Comparison of ENCODE assay signal across 26 cellular contexts in the genomic region with DNA sequence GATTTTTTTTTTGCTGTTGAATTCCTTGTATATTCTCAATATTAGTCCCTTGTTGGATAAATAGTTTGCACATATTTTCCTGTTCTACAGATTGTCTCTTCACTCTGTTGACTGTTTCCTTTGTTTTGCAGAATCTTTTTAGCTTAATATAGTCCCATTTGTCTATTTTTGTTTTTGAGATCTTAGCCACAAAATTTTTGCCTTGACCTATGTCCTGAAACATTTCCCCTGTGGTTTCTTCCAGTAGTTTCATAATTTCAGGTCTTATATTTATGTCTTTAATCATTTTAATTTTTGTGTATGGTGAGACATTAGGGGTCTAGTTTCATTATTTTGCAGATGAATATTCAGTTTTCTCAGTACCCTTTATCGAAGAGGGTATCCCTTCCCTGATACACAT.
"Had no signal": no experiment of that assay in that cellular context is flagged by ENCODE, and none has a peak within 500 bp of the region (broad histone marks: within the 10 kb centered on the region; RNA-seq: fewer than 3 reads in every experiment).

No MANE protein-coding gene starts in this region.

- H3K4me1 ChIP-seq: esophagus squamous epithelium, gastrocnemius medialis, left lung, psoas muscle, stomach, thyroid gland had no signal

- H3K9me3 ChIP-seq: gastrocnemius medialis, ovary, thyroid gland had no signal

- ATAC-seq: effector memory CD8-positive, alpha-beta T cell; gastrocnemius medialis; left cardiac atrium; left lung; naive thymus-derived CD8-positive, alpha-beta T cell; psoas muscle; right cardiac atrium had no signal

- H3K27me3 Mint-ChIP-seq: effector memory CD8-positive, alpha-beta T cell; naive thymus-derived CD8-positive, alpha-beta T cell had no signal

- H3K27ac ChIP-seq: esophagus squamous epithelium, gastrocnemius medialis, left lung, ovary, psoas muscle, stomach, thyroid gland had no signal

- H3K27me3 ChIP-seq: esophagus squamous epithelium, gastrocnemius medialis, left lung, ovary, stomach, thyroid gland had no signal

- H3K36me3 ChIP-seq: esophagus squamous epithelium, gastrocnemius medialis, left lung, ovary, stomach, thyroid gland had no signal

- H3K4me3 Mint-ChIP-seq: effector memory CD8-positive, alpha-beta T cell had no signal

- DNase-seq: cortex of kidney; effector memory CD8-positive, alpha-beta T cell; erythroblast; esophagus squamous epithelium; foreskin fibroblast; gastrocnemius medialis; head of caudate nucleus; left cardiac atrium; left lung; mesendoderm; midbrain; naive thymus-derived CD8-positive, alpha-beta T cell; occipital lobe; ovary; posterior cingulate gyrus; psoas muscle; right cardiac atrium; small intestine; stimulated activated CD4-positive, alpha-beta T cell treated with anti-CD3 and anti-CD28 coated beads, Interleukin-12 subunit alpha, Interleukin-12 subunit beta, amount 100 ng/mL, for 4 hours; stimulated activated CD4-positive, alpha-beta T cell treated with anti-CD3 and anti-CD28 coated beads, Interleukin-1b, Interleukin-23, amount 100 ng/mL, for 48 hours; stimulated activated CD4-positive, alpha-beta T cell treated with anti-CD3 and anti-CD28 coated beads, Interleukin-4, amount 100 ng/mL, for 1 hour; stimulated activated CD8-positive, alpha-beta memory T cell treated with anti-CD3 and anti-CD28 coated beads, Interleukin-4, amount 100 ng/mL, for 48 hours; stimulated activated naive CD4-positive, alpha-beta T cell treated with Interleukin-2 at 50 U/mL for 16 hours; stomach; thyroid gland; trophoblast cell had no signal

- H3K27ac Mint-ChIP-seq: effector memory CD8-positive, alpha-beta T cell had no signal

- H3K4me3 ChIP-seq: esophagus squamous epithelium, gastrocnemius medialis, left lung, ovary, psoas muscle, stomach, thyroid gland had no signal
